Comparison of ENCODE assay signal across 8 cellular contexts in genomic region chr5:67166460-67166871, GRCh38. TPM values are rescaled to one million over a fixed set of nuclear protein-coding genes. Genes with fewer than 3 reads are reported as not detected.
A peak's percentile ranks its signal among the peaks of the same experiment; 100 is the strongest.
DNase-seq lines count a peak whose midpoint lies in the region; ATAC-seq and TF ChIP-seq lines count a peak whose summit lies in the region.

No MANE protein-coding gene starts in this region.

- DNase-seq in SK-MEL-5 (ENCODE audit: low read depth, low spot score) (peak; percentile 16), right lobe of liver (peak; percentile 62 to 72 (median 72)), cortex of kidney (lab: John Stamatoyannopoulos, UW) (no peak), G401 (ENCODE audit: low spot score) (no peak)
- DNase-seq in stimulated activated CD8-positive, alpha-beta memory T cell treated with anti-CD3 and anti-CD28 coated beads, Interleukin-15, amount 100 ng/mL, for 4 hours (ENCODE audit: low read depth in 2 of 2), result peak; percentile 30 to 31

- peak overlapping the region; percentile 26 to 36 (median 30) for H3K4me3 ChIP-seq in right lobe of liver

- H3K36me3 ChIP-seq in ES-I3 (ENCODE audit: insufficient read depth, low read length) (no peaks in the 10 kb centered on the region), right lobe of liver (peaks cover 0 to 27% (median 12%) of the 10 kb centered on the region in 4 donors)

- ATAC-seq in HG02759 (IDR thresholded peaks at IDR 0.05; ENCODE audit: unreplicated experiment) (peak; percentile 52), right lobe of liver (peak; percentile 62 to 75 (median 72))

- H3K9ac ChIP-seq in ES-I3 (ENCODE audit: low read depth, low read length), result peak overlapping the region; percentile 79

- H3K4me1 ChIP-seq in ES-I3 (ENCODE audit: insufficient read depth, low read length), result no peaks in the 10 kb centered on the region; the same call in 1 of the 2 replicates
- H3K4me1 ChIP-seq in right lobe of liver, result no peaks in the 10 kb centered on the region

- no peaks in the 10 kb centered on the region for H3K27me3 ChIP-seq in right lobe of liver

- no peak for TF ChIP-seq POLR2A in right lobe of liver (IDR thresholded peaks at IDR 0.05)

- no peaks in the 10 kb centered on the region for H3K9me3 ChIP-seq in ES-I3 (ENCODE audit: control insufficient read depth, insufficient read depth, low read length)
- H3K9me3 ChIP-seq in right lobe of liver, result no peaks in the 10 kb centered on the region

- H3K27ac ChIP-seq in angular gyrus (ENCODE audit: low read depth, low read length) (peak overlapping the region; percentile 42), right lobe of liver (peak overlapping the region; percentile 59 to 88 (median 76))

- 44% methylated on average over 5 of the region's 18 CpGs for whole genome bisulfite sequencing in right lobe of liver (ENCODE audit: insufficient coverage, low coverage, low lambda C conversion rate, missing lambda C conversion rate)

- intact Hi-C loops in right lobe of liver (cut with DNase I), result no loop called here

- no peak for TF ChIP-seq CTCF in right lobe of liver (IDR thresholded peaks at IDR 0.05)

- in situ Hi-C loops in SK-MEL-5 (cut with HindIII; ENCODE audit: low pct_unique_long_range_greater_than_20kb, low sequenced_read_pairs) (no loop called here), G401 (cut with HindIII; ENCODE audit: low sequenced_read_pairs) (no loop called here)

RNA-seq across cellular contexts. Expression of gene CD180, which starts 30.1 kb away (rescaled TPM):
- not detected in 2 replicates for total RNA-seq in SK-MEL-5 (2014; rRNA removed; shearing (Covaris generic))
- not detected in 2 replicates for polyA plus RNA-seq in SK-MEL-5 (2015; cell fraction: cytosol; rRNA removed)
- not detected in 2 replicates for polyA plus RNA-seq in SK-MEL-5 (2015; cell fraction: nucleus; rRNA removed)
- 1 to 10 TPM in 2 of 6 experiments, under 1 TPM in 4; 0.44 to 3.3 (median 0.67) TPM for total RNA-seq in right lobe of liver
- not detected in 2 replicates for total RNA-seq in G401 (2014; rRNA removed; shearing (Covaris generic))

Comparison
In these comparisons a context has a peak if more than half of its experiments do, and no peak if none do; other contexts are left out.
1. DNase-seq: peak in SK-MEL-5 (single experiment), right lobe of liver (3 of 3) and stimulated activated CD8-positive, alpha-beta memory T cell treated with anti-CD3 and anti-CD28 coated beads, Interleukin-15, amount 100 ng/mL, for 4 hours (2 of 2); none in cortex of kidney (single experiment) and G401 (single experiment).